1 cellular context compared by ENCODE assay signal in the genomic region with DNA sequence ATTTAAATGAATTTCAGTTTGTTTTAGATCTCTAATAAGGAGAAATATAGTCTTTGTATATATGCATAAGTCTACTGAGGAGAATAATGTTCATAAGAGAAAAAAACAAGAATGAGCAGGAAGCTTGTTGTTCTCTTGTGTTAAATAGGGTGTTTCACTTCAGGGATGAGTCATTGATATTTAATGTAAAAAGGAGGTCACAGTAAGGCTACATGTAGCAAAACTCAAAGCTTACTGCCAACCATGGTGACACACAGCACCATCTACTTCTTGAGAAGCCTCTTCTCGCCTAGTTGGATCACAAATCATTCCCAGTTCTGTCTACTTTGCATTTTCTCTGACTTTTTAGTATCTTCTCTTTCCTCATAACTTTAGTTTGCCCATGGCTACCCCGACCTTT.
TF ChIP-seq lines count a peak whose summit lies in the region.

No MANE protein-coding gene starts in this region.

TF ChIP-seq in H1, 55 proteins besides CTCF, POLR2A, EP300 and RAD21 (continued from another document):
- TF ChIP-seq TAF7 (optimal IDR thresholded peaks at IDR 0.05; ENCODE audit: borderline replicate concordance, low read depth, low read length) = no peak
- no peak for TF ChIP-seq EZH2 (IDR thresholded peaks at IDR 0.05; ENCODE audit: low read depth, low read length, severe bottlenecking)
